ENCODE assay signal across 9 cellular contexts in genomic region chr11:17479284-17480214, GRCh38. TPM values are rescaled to one million over a fixed set of nuclear protein-coding genes. Genes with fewer than 3 reads are reported as not detected.
DNase-seq lines count a peak whose midpoint lies in the region; ATAC-seq lines count a peak whose summit lies in the region.
"Had no signal": no experiment of that assay in that cellular context is flagged by ENCODE, and none has a peak within 500 bp of the region (broad histone marks: within the 10 kb centered on the region; RNA-seq: fewer than 3 reads in every experiment).

No MANE protein-coding gene starts in this region.

- ATAC-seq in GM21529 (IDR thresholded peaks at IDR 0.05; ENCODE audit: unreplicated experiment) (no peak), HG03175 (IDR thresholded peaks at IDR 0.05; ENCODE audit: unreplicated experiment) (no peak), GM21360 (IDR thresholded peaks at IDR 0.05; ENCODE audit: unreplicated experiment) (no peak), GM21447 (IDR thresholded peaks at IDR 0.05; ENCODE audit: unreplicated experiment) (no peak)

- DNase-seq in DMS53 treated with DMSO at 0.1 percent for 48 hours (lab: John Stamatoyannopoulos, UW; ENCODE audit: unreplicated experiment) (peak; percentile 20), NCI-H2029 treated with DMSO at 0.1 percent for 48 hours (lab: John Stamatoyannopoulos, UW) (peak; percentile 29), dermis blood vessel endothelial cell (peak; percentile 40), midbrain (lab: John Stamatoyannopoulos, UW) (peak; percentile 67)
- DNase-seq: stimulated activated CD4-positive, alpha-beta T cell treated with anti-CD3 and anti-CD28 coated beads, Interleukin-1b, Interleukin-23, amount 100 ng/mL, for 48 hours had no signal

RNA-seq across cellular contexts. Expression of gene ABCC8, which starts 2.9 kb away (rescaled TPM):
- not detected in 2 replicates for total RNA-seq in dermis blood vessel endothelial cell
